15 cellular contexts compared by ENCODE assay signal in genomic region chr3:45655906-45656305, GRCh38. TPM values are rescaled to one million over a fixed set of nuclear protein-coding genes. Genes with fewer than 3 reads are reported as not detected.
DNase-seq lines count a peak whose midpoint lies in the region; ATAC-seq, FAIRE-seq and TF ChIP-seq lines count a peak whose summit lies in the region.
"Had no signal": no experiment of that assay in that cellular context is flagged by ENCODE, and none has a peak within 500 bp of the region (broad histone marks: within the 10 kb centered on the region; RNA-seq: fewer than 3 reads in every experiment).

No MANE protein-coding gene starts in this region.

- BruUV-seq in PC-9 (replicated peaks; lab: Mats Ljungman, UMichigan), result no TSS peak

- no peak for DNase-seq in A549 (ENCODE audit: low read depth in 1 of 2, low spot score in 1 of 2)
- no peak for DNase-seq in GM23338 (ENCODE audit: low spot score)
- DNase-seq in PC-9, result no peak
- peak in 1 of 2 donors; percentile 28 for DNase-seq in fibroblast of lung (ENCODE audit: low read depth in 2 of 2)
- DNase-seq in activated CD4-positive, alpha-beta T cell treated with anti-CD3 and anti-CD28 coated beads, Interleukin-2, amount 10 ng/mL, durations not matched to agents 24 days and 14 days, result no peak
- DNase-seq in GM19239 (ENCODE audit: insufficient read length, low spot score), result no peak
- DNase-seq: activated gamma-delta T cell, cortex of kidney, mesendoderm, NCI-H69, nephron progenitor cell, retina had no signal

- peak overlapping the region; percentile 71 to 86 for H3K27ac ChIP-seq in A549
- H3K27ac ChIP-seq in GM23338 (ENCODE audit: low read depth), result 0 out of 2 replicates have a peak overlapping the region, but pooled peaks have one; percentile 36
- H3K27ac ChIP-seq in PC-9, result peak overlapping the region; percentile 43
- H3K27ac ChIP-seq in fibroblast of lung (ENCODE audit: insufficient read depth, low read length), result peak overlapping the region; percentile 33

- CTCF ChIA-PET in A549 (lab: Yijun Ruan, JAX), result interaction anchor here (0.6 to 5.5 kb wide), 28 partner anchors 10 to 619 kb away, joined by 3 to 70 read pairs (median 4); no protein-coding TSS in a partner anchor
- CTCF ChIA-PET in PC-9 (lab: Charles Lee), result interaction anchor here (0.5 to 2.4 kb wide), 6 partner anchors 11 to 772 kb away, joined by 3 to 9 read pairs (median 5); partner anchors contain the start of gene SACM1L

- no peak for ATAC-seq in A549
- ATAC-seq in GM23338, result no peak
- ATAC-seq in HG02884 (IDR thresholded peaks at IDR 0.05; ENCODE audit: unreplicated experiment), result no peak
- ATAC-seq in HG03108 (IDR thresholded peaks at IDR 0.05; ENCODE audit: unreplicated experiment), result no peak

- peaks cover 4% of the 10 kb centered on the region for H3K27me3 Mint-ChIP-seq in GM23338 (ENCODE audit: insufficient read depth, low read depth, poor library complexity)
- no peaks in the 10 kb centered on the region for H3K27me3 Mint-ChIP-seq in activated CD4-positive, alpha-beta T cell treated with anti-CD3 and anti-CD28 coated beads, Interleukin-2, amount 10 ng/mL, durations not matched to agents 24 days and 14 days

- FAIRE-seq in A549 (lab: Jason Lieb, UNC) (no peak), GM19239 (lab: Jason Lieb, UNC) (no peak)
- FAIRE-seq: H1 had no signal

- H3K4me3 ChIP-seq in A549, result no peak overlapping the region
- no peak overlapping the region for H3K4me3 ChIP-seq in GM23338
- no peak overlapping the region for H3K4me3 ChIP-seq in PC-9
- no peak overlapping the region for H3K4me3 ChIP-seq in fibroblast of lung (replicated peaks in 1 of 4; ENCODE audit: control extremely low read depth in 1 of 4, insufficient read depth in 1 of 4, low read depth in 3 of 4, low read length in 4 of 4)

- peak overlapping the region; percentile 5; the same call in 1 of the 3 replicates for H3K4me2 ChIP-seq in A549
- no peak overlapping the region for H3K4me2 ChIP-seq in GM23338
- H3K4me2 ChIP-seq in PC-9, result no peak overlapping the region
- no peak overlapping the region for H3K4me2 ChIP-seq in fibroblast of lung (ENCODE audit: extremely low read depth, insufficient read depth, low read length)

- no peak for TF ChIP-seq CTCF in A549 (IDR thresholded peaks at IDR 0.05)
- no peak for TF ChIP-seq CTCF in GM23338 (conservative IDR thresholded peaks at IDR 0.05; ENCODE audit: low read depth in 2 of 2)
- TF ChIP-seq CTCF in PC-9 (conservative IDR thresholded peaks at IDR 0.05), result no peak
- no peak for TF ChIP-seq CTCF in fibroblast of lung (conservative IDR thresholded peaks at IDR 0.05 in 1 of 2, IDR thresholded peaks at IDR 0.05 in 1 of 2; ENCODE audit: low read depth in 1 of 2, low read length in 2 of 2)

- H3K36me3 Mint-ChIP-seq in GM23338 (ENCODE audit: low read depth), result peaks cover 11% of the 10 kb centered on the region; the same call in 2 of the 3 replicates
- peaks cover 3% of the 10 kb centered on the region for H3K36me3 Mint-ChIP-seq in activated CD4-positive, alpha-beta T cell treated with anti-CD3 and anti-CD28 coated beads, Interleukin-2, amount 10 ng/mL, durations not matched to agents 24 days and 14 days (ENCODE audit: low read depth)

- intact Hi-C loops in PC-9 (cut with micrococcal nuclease; ENCODE audit: unreplicated experiment), result loop anchor here (1.0 to 2.0 kb wide), 5 partner anchors 63 to 619 kb away; no protein-coding TSS in a partner anchor
- intact Hi-C loops in activated CD4-positive, alpha-beta T cell treated with anti-CD3 and anti-CD28 coated beads, Interleukin-2, amount 10 ng/mL, durations not matched to agents 24 days and 14 days (cut with micrococcal nuclease), result loop anchor here (1.0 to 2.0 kb wide), 3 partner anchors 63 to 619 kb away; no protein-coding TSS in a partner anchor

- H3K9me3 ChIP-seq in A549 (0 out of 3 replicates have a peak, but pooled peaks cover 2% of the 10 kb centered on the region), PC-9 (ENCODE audit: insufficient read depth, low read depth) (no peaks in the 10 kb centered on the region), fibroblast of lung (ENCODE audit: control insufficient read depth, insufficient read depth, low read depth, low read length) (no peaks in the 10 kb centered on the region)

- H3F3A ChIP-seq in GM23338 (replicated peaks; ENCODE audit: low read depth) (no peaks in the 10 kb centered on the region), PC-9 (ENCODE audit: insufficient read depth, low read depth) (peaks cover 23% of the 10 kb centered on the region; the same call in 1 of the 2 replicates)

- H3K27me3 ChIP-seq in GM23338 (ENCODE audit: insufficient read depth) (no peaks in the 10 kb centered on the region), PC-9 (ENCODE audit: insufficient read depth, low read depth) (no peaks in the 10 kb centered on the region), fibroblast of lung (ENCODE audit: control insufficient read depth, insufficient read depth, low read length) (no peaks in the 10 kb centered on the region)

- H3K36me3 ChIP-seq in GM23338 (ENCODE audit: insufficient read depth) (no peaks in the 10 kb centered on the region), PC-9 (ENCODE audit: low read depth) (peaks cover 4% of the 10 kb centered on the region; the same call in 1 of the 2 replicates), fibroblast of lung (ENCODE audit: control insufficient read depth, insufficient read depth, low read length) (no peaks in the 10 kb centered on the region)

- TF ChIP-seq EP300 in A549 (IDR thresholded peaks at IDR 0.05), result no peak

- no peak overlapping the region for H3K9ac ChIP-seq in fibroblast of lung (ENCODE audit: insufficient read depth, low read length)

- H3K4me3 Mint-ChIP-seq in GM23338, result no peak overlapping the region
- no peak overlapping the region for H3K4me3 Mint-ChIP-seq in activated CD4-positive, alpha-beta T cell treated with anti-CD3 and anti-CD28 coated beads, Interleukin-2, amount 10 ng/mL, durations not matched to agents 24 days and 14 days
- H3K4me3 Mint-ChIP-seq: nephron progenitor cell had no signal

- H2AFZ ChIP-seq in GM23338 (no peak overlapping the region), PC-9 (no peak overlapping the region), fibroblast of lung (ENCODE audit: low read length) (no peak overlapping the region)

- POLR2A ChIA-PET in A549 (lab: Yijun Ruan, JAX), result interaction anchor here (1.1 to 1.5 kb wide), 2 partner anchors 9 to 62 kb away, joined by 5 read pairs; partner anchors contain the start of gene LIMD1
- POLR2A ChIA-PET in PC-9 (lab: Charles Lee; ENCODE audit: unreplicated experiment), result interaction anchor here (0.6 to 0.7 kb wide), 2 partner anchors 15 to 62 kb away, joined by 4 read pairs; no protein-coding TSS in a partner anchor

- H3K27ac Mint-ChIP-seq in GM23338, result no peak overlapping the region
- no peak overlapping the region for H3K27ac Mint-ChIP-seq in activated CD4-positive, alpha-beta T cell treated with anti-CD3 and anti-CD28 coated beads, Interleukin-2, amount 10 ng/mL, durations not matched to agents 24 days and 14 days
- H3K27ac Mint-ChIP-seq: nephron progenitor cell had no signal

- H3K9me2 ChIP-seq in GM23338 (ENCODE audit: insufficient read depth) (no peaks in the 10 kb centered on the region), PC-9 (ENCODE audit: insufficient read depth) (no peaks in the 10 kb centered on the region)

- 75% methylated on average over 2 of the region's 2 CpGs for WGBS in A549 (ENCODE audit: missing lambda C conversion rate)

- H3K4me1 Mint-ChIP-seq in GM23338, result peaks cover 6% of the 10 kb centered on the region; the same call in 2 of the 3 replicates
- peaks cover 14% of the 10 kb centered on the region for H3K4me1 Mint-ChIP-seq in activated CD4-positive, alpha-beta T cell treated with anti-CD3 and anti-CD28 coated beads, Interleukin-2, amount 10 ng/mL, durations not matched to agents 24 days and 14 days
- H3K4me1 Mint-ChIP-seq: nephron progenitor cell had no signal

- peaks cover 17% of the 10 kb centered on the region for H3K79me2 ChIP-seq in GM23338 (replicated peaks; ENCODE audit: insufficient read depth)
- H3K79me2 ChIP-seq in PC-9 (ENCODE audit: low read depth), result peaks cover 49% of the 10 kb centered on the region
- H3K79me2 ChIP-seq in fibroblast of lung (ENCODE audit: control insufficient read depth, insufficient read depth, low read length), result peaks cover 40% of the 10 kb centered on the region

- no peak for TF ChIP-seq POLR2A in A549 (IDR thresholded peaks at IDR 0.05; ENCODE audit: low read length)

- H4K20me1 ChIP-seq in GM23338 (replicated peaks; ENCODE audit: insufficient read depth), result 0 out of 2 replicates have a peak, but pooled peaks cover 4% of the 10 kb centered on the region
- H4K20me1 ChIP-seq in PC-9 (ENCODE audit: insufficient read depth), result no peaks in the 10 kb centered on the region
- H4K20me1 ChIP-seq in fibroblast of lung (ENCODE audit: control insufficient read depth, extremely low read depth, insufficient read depth, low read length), result no peaks in the 10 kb centered on the region

- peaks cover 5% of the 10 kb centered on the region; the same call in 2 of the 3 replicates for H3K9me3 Mint-ChIP-seq in GM23338
- no peaks in the 10 kb centered on the region for H3K9me3 Mint-ChIP-seq in activated CD4-positive, alpha-beta T cell treated with anti-CD3 and anti-CD28 coated beads, Interleukin-2, amount 10 ng/mL, durations not matched to agents 24 days and 14 days
- H3K9me3 Mint-ChIP-seq: nephron progenitor cell had no signal

- TF ChIP-seq RAD21 in A549 (conservative IDR thresholded peaks at IDR 0.05 in 1 of 2, IDR thresholded peaks at IDR 0.05 in 1 of 2), result no peak

- H3K4me1 ChIP-seq in A549 (peaks cover 70% of the 10 kb centered on the region), GM23338 (ENCODE audit: insufficient read depth) (no peaks in the 10 kb centered on the region), PC-9 (replicated peaks; ENCODE audit: insufficient read depth) (peaks cover 10% of the 10 kb centered on the region), fibroblast of lung (ENCODE audit: control insufficient read depth, extremely low read depth, insufficient read depth, low read length) (peaks cover 26% of the 10 kb centered on the region)

TF ChIP-seq in A549, 52 proteins besides CTCF, POLR2A, EP300 and RAD21 (continues in another document):
- TF ChIP-seq TFCP2L1 (CRISPR knock-in tag; IDR thresholded peaks at IDR 0.05), result no peak

RNA-seq across cellular contexts. Expression of gene SACM1L, which starts 33.3 kb away (rescaled TPM):
- polyA plus RNA-seq in A549 (2011; rRNA removed) (24.8 and 27.8 TPM in 2 replicates), A549 (2017; fragmentation: RNase III; extraction: RNeasy Plus Mini Kit Qiagen cat#74134 plus additional on column Dnase treatment) (21.1 to 24.9 TPM (median 22.6 TPM) in 3 replicates), GM23338 (2016; fragmentation: Nextera tagmentation; extraction: Ambion mirVana) (43.2 and 43.5 TPM in 2 replicates), fibroblast of lung (27.1 and 33.3 TPM in 2 replicates)
- 6.1 and 7.2 TPM in 2 replicates for polyA plus RNA-seq in A549 (2012; cell fraction: cytosol; rRNA removed)
- polyA plus RNA-seq in A549 (2012; cell fraction: nucleus; rRNA removed), result 5.5 and 8.3 TPM in 2 replicates
- polyA minus RNA-seq in A549 (2011; rRNA and poly(A)+ RNA removed), result 19.3 and 24.1 TPM in 2 replicates
- total RNA-seq in GM23338 (2014; rRNA removed; shearing (Covaris generic)), result 97.2 and 97.8 TPM in 2 replicates
- total RNA-seq in PC-9 (2021) (29.9 and 33.9 TPM in 2 replicates), fibroblast of lung (30.0 and 41.8 TPM in 2 replicates)
- 23.3 and 27.6 TPM in 2 replicates for polyA plus RNA-seq in fibroblast of lung (2012)
- 5.0 and 5.6 TPM in 2 replicates for polyA minus RNA-seq in fibroblast of lung (ENCODE audit: low replicate concordance)
- total RNA-seq in activated CD4-positive, alpha-beta T cell treated with anti-CD3 and anti-CD28 coated beads, Interleukin-2, amount 10 ng/mL, durations not matched to agents 24 days and 14 days, result 88.0 and 91.7 TPM in 2 replicates
